In the genomic region with DNA sequence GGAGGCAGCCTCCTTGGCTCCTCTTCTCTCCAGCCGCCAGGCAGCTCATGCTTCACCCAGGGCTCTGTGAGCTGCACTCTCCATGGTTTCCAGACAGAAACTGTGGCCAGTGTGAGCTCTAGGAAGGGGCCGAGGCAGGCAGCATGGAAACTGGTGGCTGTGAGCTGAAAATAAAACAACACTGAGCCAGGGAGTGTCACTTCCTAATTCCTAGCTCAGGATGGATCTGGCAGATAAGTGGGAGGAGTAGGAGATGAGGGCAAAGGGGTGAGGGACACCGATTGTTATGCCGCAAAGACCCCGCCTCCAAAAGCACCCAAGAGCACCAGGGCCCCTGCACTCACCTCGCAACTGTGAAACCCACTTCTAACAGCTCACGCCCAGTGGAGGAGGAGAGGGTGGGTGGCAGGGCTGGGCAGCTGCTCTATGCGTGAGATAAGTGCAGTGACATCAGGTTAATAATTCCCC, we compare ENCODE assay signal across 1 cellular context.
TF ChIP-seq lines count a peak whose summit lies in the region.

No MANE protein-coding gene starts in this region.

TF ChIP-seq in GM23338, 12 proteins besides CTCF, POLR2A, EP300 and RAD21 (continued from another document):
- TF ChIP-seq, protein P1, sequence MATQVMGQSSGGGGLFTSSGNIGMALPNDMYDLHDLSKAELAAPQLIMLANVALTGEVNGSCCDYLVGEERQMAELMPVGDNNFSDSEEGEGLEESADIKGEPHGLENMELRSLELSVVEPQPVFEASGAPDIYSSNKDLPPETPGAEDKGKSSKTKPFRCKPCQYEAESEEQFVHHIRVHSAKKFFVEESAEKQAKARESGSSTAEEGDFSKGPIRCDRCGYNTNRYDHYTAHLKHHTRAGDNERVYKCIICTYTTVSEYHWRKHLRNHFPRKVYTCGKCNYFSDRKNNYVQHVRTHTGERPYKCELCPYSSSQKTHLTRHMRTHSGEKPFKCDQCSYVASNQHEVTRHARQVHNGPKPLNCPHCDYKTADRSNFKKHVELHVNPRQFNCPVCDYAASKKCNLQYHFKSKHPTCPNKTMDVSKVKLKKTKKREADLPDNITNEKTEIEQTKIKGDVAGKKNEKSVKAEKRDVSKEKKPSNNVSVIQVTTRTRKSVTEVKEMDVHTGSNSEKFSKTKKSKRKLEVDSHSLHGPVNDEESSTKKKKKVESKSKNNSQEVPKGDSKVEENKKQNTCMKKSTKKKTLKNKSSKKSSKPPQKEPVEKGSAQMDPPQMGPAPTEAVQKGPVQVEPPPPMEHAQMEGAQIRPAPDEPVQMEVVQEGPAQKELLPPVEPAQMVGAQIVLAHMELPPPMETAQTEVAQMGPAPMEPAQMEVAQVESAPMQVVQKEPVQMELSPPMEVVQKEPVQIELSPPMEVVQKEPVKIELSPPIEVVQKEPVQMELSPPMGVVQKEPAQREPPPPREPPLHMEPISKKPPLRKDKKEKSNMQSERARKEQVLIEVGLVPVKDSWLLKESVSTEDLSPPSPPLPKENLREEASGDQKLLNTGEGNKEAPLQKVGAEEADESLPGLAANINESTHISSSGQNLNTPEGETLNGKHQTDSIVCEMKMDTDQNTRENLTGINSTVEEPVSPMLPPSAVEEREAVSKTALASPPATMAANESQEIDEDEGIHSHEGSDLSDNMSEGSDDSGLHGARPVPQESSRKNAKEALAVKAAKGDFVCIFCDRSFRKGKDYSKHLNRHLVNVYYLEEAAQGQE (IDR thresholded peaks at IDR 0.05; ENCODE audit: unreplicated experiment), result no peak
- TF ChIP-seq ZNF114 (CRISPR knock-in tag; IDR thresholded peaks at IDR 0.05) (no peak), JUNB (IDR thresholded peaks at IDR 0.05; ENCODE audit: unreplicated experiment) (no peak), ZNF331 (CRISPR knock-in tag; IDR thresholded peaks at IDR 0.05; ENCODE audit: low read depth) (no peak), POLR2AphosphoS5 (IDR thresholded peaks at IDR 0.05; ENCODE audit: low read depth) (no peak), EZH2phosphoT487 (IDR thresholded peaks at IDR 0.05; ENCODE audit: unreplicated experiment) (no peak), NANOG (IDR thresholded peaks at IDR 0.05; ENCODE audit: borderline replicate concordance) (no peak)
- TF ChIP-seq, protein P2, sequence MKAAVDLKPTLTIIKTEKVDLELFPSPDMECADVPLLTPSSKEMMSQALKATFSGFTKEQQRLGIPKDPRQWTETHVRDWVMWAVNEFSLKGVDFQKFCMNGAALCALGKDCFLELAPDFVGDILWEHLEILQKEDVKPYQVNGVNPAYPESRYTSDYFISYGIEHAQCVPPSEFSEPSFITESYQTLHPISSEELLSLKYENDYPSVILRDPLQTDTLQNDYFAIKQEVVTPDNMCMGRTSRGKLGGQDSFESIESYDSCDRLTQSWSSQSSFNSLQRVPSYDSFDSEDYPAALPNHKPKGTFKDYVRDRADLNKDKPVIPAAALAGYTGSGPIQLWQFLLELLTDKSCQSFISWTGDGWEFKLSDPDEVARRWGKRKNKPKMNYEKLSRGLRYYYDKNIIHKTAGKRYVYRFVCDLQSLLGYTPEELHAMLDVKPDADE (IDR thresholded peaks at IDR 0.05), result no peak
- TF ChIP-seq, protein P3, sequence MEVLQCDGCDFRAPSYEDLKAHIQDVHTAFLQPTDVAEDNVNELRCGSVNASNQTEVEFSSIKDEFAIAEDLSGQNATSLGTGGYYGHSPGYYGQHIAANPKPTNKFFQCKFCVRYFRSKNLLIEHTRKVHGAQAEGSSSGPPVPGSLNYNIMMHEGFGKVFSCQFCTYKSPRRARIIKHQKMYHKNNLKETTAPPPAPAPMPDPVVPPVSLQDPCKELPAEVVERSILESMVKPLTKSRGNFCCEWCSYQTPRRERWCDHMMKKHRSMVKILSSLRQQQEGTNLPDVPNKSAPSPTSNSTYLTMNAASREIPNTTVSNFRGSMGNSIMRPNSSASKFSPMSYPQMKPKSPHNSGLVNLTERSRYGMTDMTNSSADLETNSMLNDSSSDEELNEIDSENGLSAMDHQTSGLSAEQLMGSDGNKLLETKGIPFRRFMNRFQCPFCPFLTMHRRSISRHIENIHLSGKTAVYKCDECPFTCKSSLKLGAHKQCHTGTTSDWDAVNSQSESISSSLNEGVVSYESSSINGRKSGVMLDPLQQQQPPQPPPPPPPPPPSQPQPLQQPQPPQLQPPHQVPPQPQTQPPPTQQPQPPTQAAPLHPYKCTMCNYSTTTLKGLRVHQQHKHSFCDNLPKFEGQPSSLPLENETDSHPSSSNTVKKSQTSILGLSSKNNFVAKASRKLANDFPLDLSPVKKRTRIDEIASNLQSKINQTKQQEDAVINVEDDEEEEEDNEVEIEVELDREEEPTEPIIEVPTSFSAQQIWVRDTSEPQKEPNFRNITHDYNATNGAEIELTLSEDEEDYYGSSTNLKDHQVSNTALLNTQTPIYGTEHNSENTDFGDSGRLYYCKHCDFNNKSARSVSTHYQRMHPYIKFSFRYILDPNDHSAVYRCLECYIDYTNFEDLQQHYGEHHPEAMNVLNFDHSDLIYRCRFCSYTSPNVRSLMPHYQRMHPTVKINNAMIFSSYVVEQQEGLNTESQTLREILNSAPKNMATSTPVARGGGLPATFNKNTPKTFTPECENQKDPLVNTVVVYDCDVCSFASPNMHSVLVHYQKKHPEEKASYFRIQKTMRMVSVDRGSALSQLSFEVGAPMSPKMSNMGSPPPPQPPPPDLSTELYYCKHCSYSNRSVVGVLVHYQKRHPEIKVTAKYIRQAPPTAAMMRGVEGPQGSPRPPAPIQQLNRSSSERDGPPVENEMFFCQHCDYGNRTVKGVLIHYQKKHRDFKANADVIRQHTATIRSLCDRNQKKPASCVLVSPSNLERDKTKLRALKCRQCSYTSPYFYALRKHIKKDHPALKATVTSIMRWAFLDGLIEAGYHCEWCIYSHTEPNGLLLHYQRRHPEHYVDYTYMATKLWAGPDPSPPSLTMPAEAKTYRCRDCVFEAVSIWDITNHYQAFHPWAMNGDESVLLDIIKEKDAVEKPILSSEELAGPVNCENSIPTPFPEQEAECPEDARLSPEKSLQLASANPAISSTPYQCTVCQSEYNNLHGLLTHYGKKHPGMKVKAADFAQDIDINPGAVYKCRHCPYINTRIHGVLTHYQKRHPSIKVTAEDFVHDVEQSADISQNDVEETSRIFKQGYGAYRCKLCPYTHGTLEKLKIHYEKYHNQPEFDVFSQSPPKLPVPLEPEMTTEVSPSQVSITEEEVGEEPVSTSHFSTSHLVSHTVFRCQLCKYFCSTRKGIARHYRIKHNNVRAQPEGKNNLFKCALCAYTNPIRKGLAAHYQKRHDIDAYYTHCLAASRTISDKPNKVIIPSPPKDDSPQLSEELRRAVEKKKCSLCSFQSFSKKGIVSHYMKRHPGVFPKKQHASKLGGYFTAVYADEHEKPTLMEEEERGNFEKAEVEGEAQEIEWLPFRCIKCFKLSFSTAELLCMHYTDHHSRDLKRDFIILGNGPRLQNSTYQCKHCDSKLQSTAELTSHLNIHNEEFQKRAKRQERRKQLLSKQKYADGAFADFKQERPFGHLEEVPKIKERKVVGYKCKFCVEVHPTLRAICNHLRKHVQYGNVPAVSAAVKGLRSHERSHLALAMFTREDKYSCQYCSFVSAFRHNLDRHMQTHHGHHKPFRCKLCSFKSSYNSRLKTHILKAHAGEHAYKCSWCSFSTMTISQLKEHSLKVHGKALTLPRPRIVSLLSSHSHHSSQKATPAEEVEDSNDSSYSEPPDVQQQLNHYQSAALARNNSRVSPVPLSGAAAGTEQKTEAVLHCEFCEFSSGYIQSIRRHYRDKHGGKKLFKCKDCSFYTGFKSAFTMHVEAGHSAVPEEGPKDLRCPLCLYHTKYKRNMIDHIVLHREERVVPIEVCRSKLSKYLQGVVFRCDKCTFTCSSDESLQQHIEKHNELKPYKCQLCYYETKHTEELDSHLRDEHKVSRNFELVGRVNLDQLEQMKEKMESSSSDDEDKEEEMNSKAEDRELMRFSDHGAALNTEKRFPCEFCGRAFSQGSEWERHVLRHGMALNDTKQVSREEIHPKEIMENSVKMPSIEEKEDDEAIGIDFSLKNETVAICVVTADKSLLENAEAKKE (CRISPR knock-in tag; IDR thresholded peaks at IDR 0.05), result no peak
TF ChIP-seq in GM23338: peak in this region for 0.
